32 cellular contexts compared by ENCODE assay signal in the genomic region with DNA sequence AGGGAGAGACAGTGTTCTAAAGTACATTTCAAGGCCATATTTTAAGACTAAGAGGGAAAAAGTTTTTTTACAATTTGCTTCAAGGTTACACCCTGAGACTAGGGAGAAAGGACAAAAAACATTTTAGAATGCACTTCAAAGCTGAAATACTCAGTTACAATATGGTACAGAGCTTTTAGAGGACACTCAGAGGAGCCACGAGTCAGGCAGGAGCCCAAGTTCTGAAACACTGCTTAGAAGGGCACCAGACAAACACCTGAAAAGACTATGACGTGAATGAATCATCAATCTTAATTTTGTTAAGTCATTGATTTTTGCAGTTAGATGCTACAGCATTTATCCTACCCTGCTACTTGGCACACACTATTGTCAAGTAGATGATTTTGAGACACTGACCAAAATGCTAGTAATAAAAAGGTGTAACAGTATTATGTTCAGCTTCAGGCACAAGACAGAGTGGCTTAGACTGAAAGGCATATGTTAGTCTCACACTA.
"Had no signal": no experiment of that assay in that cellular context is flagged by ENCODE, and none has a peak within 500 bp of the region (broad histone marks: within the 10 kb centered on the region; RNA-seq: fewer than 3 reads in every experiment).

No MANE protein-coding gene starts in this region.

- DNase-seq: activated CD4-positive, alpha-beta T cell treated with anti-CD3 and anti-CD28 coated beads for 48 hours; activated CD4-positive, alpha-beta T cell treated with anti-CD3 and anti-CD28 coated beads, Interleukin-2, amount 50 U/mL, for 48 hours; activated CD8-positive, alpha-beta memory T cell treated with anti-CD3 and anti-CD28 coated beads for 24 hours; activated effector memory CD4-positive, alpha-beta T cell treated with anti-CD3 and anti-CD28 coated beads, Interleukin-2, amount 50 U/mL, for 16 hours; activated naive CD4-positive, alpha-beta T cell treated with anti-CD3 and anti-CD28 coated beads for 36 hours; activated naive CD8-positive, alpha-beta T cell treated with anti-CD3 and anti-CD28 coated beads for 36 hours; aorta; body of pancreas; cerebellar nuclear complex; colonic mucosa; dorsolateral prefrontal cortex; effector memory CD4-positive, alpha-beta T cell; erythroblast; head of caudate nucleus; hippocampal formation; left colon; naive B cell; ovary; stimulated activated CD4-positive, alpha-beta T cell treated with anti-CD3 and anti-CD28 coated beads, Interleukin-12 subunit alpha, Interleukin-12 subunit beta, amount 100 ng/mL, for 4 hours; stimulated activated CD4-positive, alpha-beta T cell treated with anti-CD3 and anti-CD28 coated beads, Interleukin-4, amount 100 ng/mL, for 1 hour; stimulated activated naive CD8-positive, alpha-beta T cell treated with anti-CD3 and anti-CD28 coated beads, Interleukin-15, Interleukin-2, amounts not matched to agents 100 U/mL and 50 U/mL, for 24 hours; T-helper 17 cell; T1000; WERI-Rb-1 had no signal

- H3K27ac Mint-ChIP-seq: activated naive CD4-positive, alpha-beta T cell treated with anti-CD3 and anti-CD28 coated beads for 36 hours; activated naive CD8-positive, alpha-beta T cell treated with anti-CD3 and anti-CD28 coated beads for 36 hours; mesothelial cell of epicardium; naive B cell; progenitor cell of endocrine pancreas; T-helper 17 cell; type B pancreatic cell had no signal

- H3K4me3 ChIP-seq: adrenal gland, body of pancreas, cardiac muscle cell, colonic mucosa, dorsolateral prefrontal cortex, ovary, skin epidermis, thoracic aorta, vagina had no signal

- H3K36me3 ChIP-seq: adrenal gland, cardiac muscle cell, colonic mucosa, ovary, thoracic aorta, vagina, WERI-Rb-1 had no signal

- H3K4me1 Mint-ChIP-seq: activated naive CD8-positive, alpha-beta T cell treated with anti-CD3 and anti-CD28 coated beads for 36 hours; mesothelial cell of epicardium; naive B cell; T-helper 17 cell had no signal

- H3K27ac ChIP-seq: body of pancreas, cardiac muscle cell, colonic mucosa, skin epidermis, thoracic aorta, vagina, WERI-Rb-1 had no signal

- H3K27me3 Mint-ChIP-seq: naive B cell, progenitor cell of endocrine pancreas, type B pancreatic cell had no signal

- H3K27me3 ChIP-seq: adrenal gland, body of pancreas, cardiac muscle cell, colonic mucosa, dorsolateral prefrontal cortex, ovary, vagina had no signal

- H3K36me3 Mint-ChIP-seq: activated naive CD8-positive, alpha-beta T cell treated with anti-CD3 and anti-CD28 coated beads for 36 hours; mesothelial cell of epicardium; naive B cell; type B pancreatic cell had no signal

- H3K9me3 ChIP-seq: adrenal gland, body of pancreas, colonic mucosa, ovary, thoracic aorta, vagina had no signal

- H3K9me3 Mint-ChIP-seq: activated naive CD4-positive, alpha-beta T cell treated with anti-CD3 and anti-CD28 coated beads for 36 hours; activated naive CD8-positive, alpha-beta T cell treated with anti-CD3 and anti-CD28 coated beads for 36 hours; naive B cell; type B pancreatic cell had no signal

- H3K4me1 ChIP-seq: body of pancreas, colonic mucosa, vagina had no signal

- H3K4me3 Mint-ChIP-seq: activated naive CD4-positive, alpha-beta T cell treated with anti-CD3 and anti-CD28 coated beads for 36 hours; activated naive CD8-positive, alpha-beta T cell treated with anti-CD3 and anti-CD28 coated beads for 36 hours; mesothelial cell of epicardium; naive B cell; T-helper 17 cell; type B pancreatic cell had no signal
